9 cellular contexts compared by ENCODE assay signal in genomic region chr6:149080511-149080910, GRCh38.
DNase-seq lines count a peak whose midpoint lies in the region; ATAC-seq and TF ChIP-seq lines count a peak whose summit lies in the region.
"Had no signal": no experiment of that assay in that cellular context is flagged by ENCODE, and none has a peak within 500 bp of the region (broad histone marks: within the 10 kb centered on the region; RNA-seq: fewer than 3 reads in every experiment).

No MANE protein-coding gene starts in this region.

- H3K9me3 ChIP-seq in gastroesophageal sphincter (no peaks in the 10 kb centered on the region), stomach smooth muscle (ENCODE audit: control insufficient read depth in 2 of 2, low read length in 2 of 2) (no peaks in the 10 kb centered on the region), PC-9 (ENCODE audit: insufficient read depth, low read depth) (no peaks in the 10 kb centered on the region)

- POLR2A ChIA-PET in PC-9 (lab: Charles Lee; ENCODE audit: unreplicated experiment): no interaction called here

- peaks cover 0 to 42% (median 0%) of the 10 kb centered on the region in 3 donors for H3K4me1 ChIP-seq in gastroesophageal sphincter
- H3K4me1 ChIP-seq in stomach smooth muscle (ENCODE audit: control insufficient read depth, insufficient read depth, low read length): peaks cover 9% of the 10 kb centered on the region
- peaks cover 48% of the 10 kb centered on the region for H3K4me1 ChIP-seq in PC-9 (replicated peaks; ENCODE audit: insufficient read depth)

- WGBS in gastroesophageal sphincter (ENCODE audit: low coverage in 1 of 2), 2 donors: 46 to 90% methylated on average over 2 to 3 of the region's 5 CpGs

- no peaks in the 10 kb centered on the region for H3K9me2 ChIP-seq in PC-9 (ENCODE audit: insufficient read depth)

- intact Hi-C loops in PC-9 (cut with micrococcal nuclease; ENCODE audit: unreplicated experiment): loop anchor here (5.0 kb wide), 1 partner anchor 87 kb away; no protein-coding TSS in a partner anchor

- no peak for TF ChIP-seq POLR2A in gastroesophageal sphincter (IDR thresholded peaks at IDR 0.05)

- H3K27me3 ChIP-seq in gastroesophageal sphincter (no peaks in the 10 kb centered on the region), stomach smooth muscle (ENCODE audit: control insufficient read depth in 1 of 2, insufficient read depth in 2 of 2, low read length in 2 of 2) (no peaks in the 10 kb centered on the region), PC-9 (ENCODE audit: insufficient read depth, low read depth) (no peaks in the 10 kb centered on the region)

- no peak overlapping the region for H3K4me2 ChIP-seq in PC-9

- ATAC-seq in gastroesophageal sphincter (no peak), HG03196 (IDR thresholded peaks at IDR 0.05; ENCODE audit: unreplicated experiment) (no peak)
- ATAC-seq: HCT116 had no signal

- no peaks in the 10 kb centered on the region for H3K36me3 ChIP-seq in gastroesophageal sphincter
- no peaks in the 10 kb centered on the region for H3K36me3 ChIP-seq in stomach smooth muscle (ENCODE audit: control insufficient read depth in 2 of 2, insufficient read depth in 2 of 2, low read length in 2 of 2)
- H3K36me3 ChIP-seq in PC-9 (ENCODE audit: low read depth): no peaks in the 10 kb centered on the region

- DNase-seq in GM03348 (ENCODE audit: low spot score) (peak; percentile 52), caudate nucleus (lab: John Stamatoyannopoulos, UW) (no peak), COR-L47 (lab: John Stamatoyannopoulos, UW) (no peak), PC-9 (no peak)

- no TSS peak for BruUV-seq in PC-9 (replicated peaks; lab: Mats Ljungman, UMichigan)

- H3K9ac ChIP-seq in stomach smooth muscle (ENCODE audit: low read length in 2 of 2): peak overlapping the region in 1 of 2 donors; percentile 22

- H2AFZ ChIP-seq in PC-9: no peak overlapping the region

- H3K79me2 ChIP-seq in PC-9 (ENCODE audit: low read depth): no peaks in the 10 kb centered on the region

- CTCF ChIA-PET in PC-9 (lab: Charles Lee): no interaction called here

- TF ChIP-seq EP300 in gastroesophageal sphincter (IDR thresholded peaks at IDR 0.05): no peak

- peak overlapping the region; percentile 88 for H3K27ac ChIP-seq in VCaP
- H3K27ac ChIP-seq in gastroesophageal sphincter: peak overlapping the region in 3 of 4 donors; percentile 53 to 70 (median 64)
- H3K27ac ChIP-seq in stomach smooth muscle (ENCODE audit: low read length): peak overlapping the region; percentile 76
- no peak overlapping the region for H3K27ac ChIP-seq in caudate nucleus (ENCODE audit: low read depth, low read length)
- no peak overlapping the region for H3K27ac ChIP-seq in PC-9

- H3K4me3 ChIP-seq in gastroesophageal sphincter: no peak overlapping the region
- H3K4me3 ChIP-seq in stomach smooth muscle (ENCODE audit: low read length in 2 of 2): peak overlapping the region in 1 of 2 donors; percentile 8
- no peak overlapping the region for H3K4me3 ChIP-seq in PC-9

- no peak for TF ChIP-seq CTCF in VCaP (conservative IDR thresholded peaks at IDR 0.05)
- TF ChIP-seq CTCF in gastroesophageal sphincter (IDR thresholded peaks at IDR 0.05): no peak
- no peak for TF ChIP-seq CTCF in PC-9 (conservative IDR thresholded peaks at IDR 0.05)

- peaks cover 14% of the 10 kb centered on the region for H3F3A ChIP-seq in PC-9 (ENCODE audit: insufficient read depth, low read depth)

- H4K20me1 ChIP-seq in PC-9 (ENCODE audit: insufficient read depth): no peaks in the 10 kb centered on the region

Comparison
In these comparisons a context has a peak if more than half of its experiments do, and no peak if none do; other contexts are left out.
1. H3K27ac ChIP-seq: peak in VCaP (single experiment), gastroesophageal sphincter (3 of 4) and stomach smooth muscle (single experiment); none in caudate nucleus (single experiment) and PC-9 (single experiment).